Comparison of ENCODE assay signal across 13 cellular contexts in the genomic region with DNA sequence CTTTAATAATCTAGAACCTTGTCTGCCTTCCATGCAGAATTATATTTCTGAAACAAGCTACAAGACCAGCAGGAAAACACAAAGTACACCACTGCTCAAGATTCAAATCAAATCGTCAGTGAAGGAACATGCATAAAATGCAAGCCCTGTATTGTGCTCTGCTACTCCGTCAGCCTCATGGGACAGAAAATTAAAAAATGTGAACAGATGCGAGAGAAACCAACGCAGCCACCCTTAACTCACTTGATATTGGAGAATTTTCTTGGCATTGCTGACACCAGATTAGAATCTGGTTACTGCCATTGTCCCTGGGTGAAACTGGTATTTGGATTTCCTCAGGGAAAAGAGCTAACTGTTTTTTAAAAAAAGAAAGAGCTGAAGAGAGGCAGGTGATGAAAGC. TPM values are rescaled to one million over a fixed set of nuclear protein-coding genes. Genes with fewer than 3 reads are reported as not detected.
DNase-seq lines count a peak whose midpoint lies in the region; ATAC-seq, FAIRE-seq and TF ChIP-seq lines count a peak whose summit lies in the region.
"Had no signal": no experiment of that assay in that cellular context is flagged by ENCODE, and none has a peak within 500 bp of the region (broad histone marks: within the 10 kb centered on the region; RNA-seq: fewer than 3 reads in every experiment).

No MANE protein-coding gene starts in this region.

- intact Hi-C loops in HepG2 (cut with micrococcal nuclease; ENCODE audit: unreplicated experiment) (loop anchor here (1.0 to 5.0 kb wide), 2 partner anchors 28 to 68 kb away; no protein-coding TSS in a partner anchor), right lobe of liver (cut with DNase I) (no loop called here)

- H3K23ac ChIP-seq in H1 (ENCODE audit: insufficient read length) (no peak overlapping the region), neuronal stem cell (ENCODE audit: low read depth, low read length, poor library complexity) (no peak overlapping the region)

- H3K27me3 ChIP-seq in HepG2 (ENCODE audit: control insufficient read depth in 1 of 2, insufficient read depth in 2 of 2, low read length in 2 of 2) (no peaks in the 10 kb centered on the region), right lobe of liver (no peaks in the 10 kb centered on the region), H1 (replicated peaks in 1 of 4; ENCODE audit: control insufficient read depth in 3 of 4, extremely low read depth in 1 of 4, insufficient read depth in 3 of 4, low read length in 3 of 4) (no peaks in the 10 kb centered on the region), neuronal stem cell (ENCODE audit: control insufficient read depth in 3 of 3, insufficient read depth in 3 of 3, low read depth in 1 of 3, low read length in 3 of 3) (no peaks in the 10 kb centered on the region)
- H3K27me3 ChIP-seq: BLaER1 had no signal

- TSS peak; percentile 86 for BruUV-seq in HepG2 (replicated peaks; lab: Mats Ljungman, UMichigan)

- no peak overlapping the region for H3K14ac ChIP-seq in H1 (ENCODE audit: insufficient read length)
- no peak overlapping the region for H3K14ac ChIP-seq in neuronal stem cell (ENCODE audit: low read length)

- no peak overlapping the region for H4K5ac ChIP-seq in H1 (ENCODE audit: insufficient read length, low read depth, low read length)

- H2AFZ ChIP-seq in HepG2 (ENCODE audit: low read length) (no peak overlapping the region), H1 (ENCODE audit: low read length) (no peak overlapping the region), neuronal stem cell (ENCODE audit: low read length) (peak overlapping the region; percentile 73)

- H4K20me1 ChIP-seq in HepG2 (ENCODE audit: insufficient read depth, low read length) (no peaks in the 10 kb centered on the region), H1 (replicated peaks in 1 of 2; ENCODE audit: control insufficient read depth in 1 of 2, insufficient read depth in 2 of 2, low read length in 2 of 2) (peaks cover 0 to 1% of the 10 kb centered on the region in 2 experiments)
- H4K20me1 ChIP-seq: BLaER1 had no signal

- peak overlapping the region; percentile 74 for H3K9ac ChIP-seq in HepG2 (ENCODE audit: insufficient read depth, low read depth, low read length)
- H3K9ac ChIP-seq in H1 (replicated peaks in 1 of 4; ENCODE audit: extremely low read depth in 1 of 4, low read depth in 3 of 4, low read length in 3 of 4), result no peak overlapping the region
- H3K9ac ChIP-seq in neuronal stem cell (ENCODE audit: low read depth, low read length, poor library complexity), result no peak overlapping the region
- H3K9ac ChIP-seq: BLaER1 had no signal

- no peak overlapping the region for H3K18ac ChIP-seq in H1 (ENCODE audit: extremely low read depth, low read length)
- no peak overlapping the region for H3K18ac ChIP-seq in neuronal stem cell (ENCODE audit: low read length)

- no peak overlapping the region for H3K4ac ChIP-seq in H1 (replicated peaks; ENCODE audit: insufficient read length, low read depth, low read length)
- H3K4ac ChIP-seq in neuronal stem cell (ENCODE audit: low read length), result no peak overlapping the region

- TF ChIP-seq POLR2A in HepG2 (IDR thresholded peaks at IDR 0.05; ENCODE audit: insufficient read depth in 1 of 2, low read depth in 2 of 2, low read length in 2 of 2), result no peak
- no peak for TF ChIP-seq POLR2A in right lobe of liver (IDR thresholded peaks at IDR 0.05)
- TF ChIP-seq POLR2A in H1 (IDR thresholded peaks at IDR 0.05; ENCODE audit: control extremely low read depth in 1 of 2, low read depth in 2 of 2, low read length in 2 of 2), result no peak

- H2BK5ac ChIP-seq in H1 (ENCODE audit: low read depth, low read length) (no peak overlapping the region), neuronal stem cell (ENCODE audit: low read length) (no peak overlapping the region)

- H2AK5ac ChIP-seq in H1 (ENCODE audit: low read depth, low read length) (no peak overlapping the region), neuronal stem cell (ENCODE audit: low read depth, low read length) (no peak overlapping the region)

- 77% methylated on average over 4 of the region's 4 CpGs for WGBS in HepG2 (ENCODE audit: low lambda C conversion rate)
- 90% methylated on average over 4 of the region's 4 CpGs for WGBS in right lobe of liver (ENCODE audit: insufficient coverage, low coverage, low lambda C conversion rate, missing lambda C conversion rate)
- WGBS in H1 (ENCODE audit: extremely low coverage in 1 of 2, insufficient coverage in 1 of 2, insufficient read length in 1 of 2, insufficient replicate concordance in 2 of 2, low coverage in 1 of 2, low lambda C conversion rate in 2 of 2, missing lambda C conversion rate in 1 of 2), 2 experiments, result 84% methylated on average over 4 of the region's 4 CpGs; no CpG with 5 or more reads in 1 of the 2 experiments
- WGBS in neuronal stem cell (ENCODE audit: extremely low coverage in 2 of 2, insufficient read length in 2 of 2, insufficient replicate concordance in 1 of 2), 2 donors, result no CpG with 5 or more reads among the region's 4 CpGs

- H3K9me3 ChIP-seq in HepG2 (ENCODE audit: low read length) (no peaks in the 10 kb centered on the region), right lobe of liver (no peaks in the 10 kb centered on the region), H1 (ENCODE audit: insufficient read depth in 2 of 2, low read depth in 1 of 2, low read length in 1 of 2) (no peaks in the 10 kb centered on the region), neuronal stem cell (replicated peaks in 1 of 2; ENCODE audit: control insufficient read depth in 2 of 2, insufficient read depth in 1 of 2, low read depth in 1 of 2, low read length in 2 of 2) (peaks cover 0 to 4% of the 10 kb centered on the region in 2 donors)
- H3K9me3 ChIP-seq: BLaER1 had no signal

- POLR2A ChIA-PET in HepG2 (lab: Yijun Ruan, JAX) (interaction anchor here (0.8 to 5.2 kb wide), 14 partner anchors 9 to 147 kb away, joined by 3 to 117 read pairs (median 5); partner anchors contain the start of gene ICE2), H1 (lab: Charles Lee; ENCODE audit: partially characterized antibody) (interaction anchor here (0.5 to 2.0 kb wide), 10 partner anchors 10 to 195 kb away, joined by 3 to 6 read pairs (median 3); partner anchors contain the start of genes ANXA2 and ICE2)

- H3K27ac ChIP-seq in HepG2 (ENCODE audit: extremely low read length, insufficient read depth, low read length), result peak overlapping the region; percentile 93
- peak overlapping the region in 1 of 3 donors; percentile 33 for H3K27ac ChIP-seq in right lobe of liver
- no peak overlapping the region; the same call in 1 of the 2 replicates for H3K27ac ChIP-seq in H1 (ENCODE audit: low read depth, low read length)
- no peak overlapping the region for H3K27ac ChIP-seq in neuronal stem cell (replicated peaks; ENCODE audit: low read length)
- H3K27ac ChIP-seq: BLaER1 had no signal

- TF ChIP-seq EP300 in HepG2 (IDR thresholded peaks at IDR 0.05; ENCODE audit: low read depth in 2 of 2, low read length in 2 of 2) (no peak), HepG2 (CRISPR knock-in tag; IDR thresholded peaks at IDR 0.05; ENCODE audit: borderline replicate concordance) (no peak), H1 (IDR thresholded peaks at IDR 0.05; ENCODE audit: borderline replicate concordance in 1 of 2, low read depth in 2 of 2, low read length in 2 of 2) (no peak)

- FAIRE-seq in HepG2 (lab: Jason Lieb, UNC) (no peak), H1 (lab: Jason Lieb, UNC) (no peak)

- H3K4me1 ChIP-seq in HepG2 (ENCODE audit: insufficient read depth, low read length) (peaks cover 92% of the 10 kb centered on the region), right lobe of liver (peaks cover 0 to 15% (median 0%) of the 10 kb centered on the region in 4 donors), H1 (replicated peaks in 1 of 4; ENCODE audit: control insufficient read depth in 3 of 4, insufficient read depth in 4 of 4, low read length in 3 of 4) (peaks cover 2 to 8% (median 5%) of the 10 kb centered on the region in 4 experiments; a peak in 6 of 7 replicates), neuronal stem cell (ENCODE audit: control insufficient read depth in 2 of 2, insufficient read depth in 1 of 2, low read depth in 1 of 2, low read length in 2 of 2) (peaks cover 28 to 30% of the 10 kb centered on the region in 2 donors)
- H3K4me1 ChIP-seq: BLaER1 had no signal

- no peak overlapping the region for H3K56ac ChIP-seq in H1 (replicated peaks; ENCODE audit: insufficient read length, low read depth, low read length)

- CTCF ChIA-PET in HepG2 (lab: Yijun Ruan, JAX; ENCODE audit: low intra/inter-chr PET ratio, low total read pairs) (no interaction called here), H1 (lab: Charles Lee; ENCODE audit: partially characterized antibody) (interaction anchor here (0.6 to 5.2 kb wide), 8 partner anchors 12 to 612 kb away, joined by 3 to 38 read pairs (median 4); no protein-coding TSS in a partner anchor)

- no peaks in the 10 kb centered on the region for H3K23me2 ChIP-seq in H1 (ENCODE audit: low read depth, low read length)

- ATAC-seq in HepG2 (no peak), right lobe of liver (no peak)
- ATAC-seq: activated T-cell treated with anti-CD3 and anti-CD28 coated beads, Interleukin-2, amount 50 U/mL, for 4 hours; stimulated activated memory B cell treated with anti-CD40 and anti-IgM and Interleukin-4, amounts not matched to agents 10 μg/mL and 1 μg/mL and 100 μg/mL, for 72 hours had no signal

- H3K79me2 ChIP-seq in HepG2 (ENCODE audit: insufficient read depth, low read length) (peaks cover 48% of the 10 kb centered on the region), H1 (ENCODE audit: control insufficient read depth in 1 of 2, insufficient read depth in 2 of 2, low read length in 2 of 2) (no peaks in the 10 kb centered on the region)

- H3K4me2 ChIP-seq in HepG2 (ENCODE audit: low read depth, low read length), result peak overlapping the region; percentile 33
- H3K4me2 ChIP-seq in H1 (ENCODE audit: insufficient read depth in 1 of 2, low read depth in 2 of 2, low read length in 2 of 2), result no peak overlapping the region
- H3K4me2 ChIP-seq in neuronal stem cell (ENCODE audit: insufficient read depth, low read length, poor library complexity, severe bottlenecking), result no peak overlapping the region
- H3K4me2 ChIP-seq: BLaER1 had no signal

- DNase-seq in HepG2 (ENCODE audit: low spot score), result no peak
- no peak for DNase-seq in right lobe of liver
- no peak for DNase-seq in H1 (ENCODE audit: low read depth in 1 of 2, low spot score in 2 of 2)
- DNase-seq in neuronal stem cell (ENCODE audit: low spot score), result no peak
- no peak for DNase-seq in NCI-H510A treated with DMSO at 0.1 percent for 48 hours (lab: John Stamatoyannopoulos, UW)
- no peak for DNase-seq in activated effector memory CD4-positive, alpha-beta T cell treated with anti-CD3 and anti-CD28 coated beads, Interleukin-2, amount 50 U/mL, for 16 hours
- DNase-seq in HCEC 1CT, result no peak
- no peak for DNase-seq in effector CD4-positive, alpha-beta T cell
- DNase-seq: activated T-cell treated with anti-CD3 and anti-CD28 coated beads, Interleukin-2, amount 50 U/mL, for 4 hours; Karpas-422; T-helper 9 cell had no signal

- H2BK120ac ChIP-seq in H1 (replicated peaks; ENCODE audit: low read depth, low read length), result no peak overlapping the region
- no peak overlapping the region for H2BK120ac ChIP-seq in neuronal stem cell (ENCODE audit: low read depth, low read length)

- no peak overlapping the region for H3K4me3 ChIP-seq in HepG2 (replicated peaks in 1 of 3; ENCODE audit: insufficient read depth in 1 of 3, low read depth in 2 of 3, low read length in 3 of 3)
- H3K4me3 ChIP-seq in right lobe of liver, result no peak overlapping the region
- H3K4me3 ChIP-seq in H1 (ENCODE audit: extremely low read depth in 1 of 4, insufficient read depth in 2 of 4, low read depth in 3 of 4, low read length in 4 of 4), result no peak overlapping the region
- no peak overlapping the region for H3K4me3 ChIP-seq in neuronal stem cell (ENCODE audit: low read length in 2 of 2)
- H3K4me3 ChIP-seq: BLaER1 had no signal

- H3K79me1 ChIP-seq in H1 (ENCODE audit: low read depth, low read length), result peaks cover 3% of the 10 kb centered on the region; the same call in 1 of the 2 replicates
- no peaks in the 10 kb centered on the region for H3K79me1 ChIP-seq in neuronal stem cell (ENCODE audit: low read depth, low read length)

- H3K36me3 ChIP-seq in HepG2 (replicated peaks in 1 of 2; ENCODE audit: control insufficient read depth in 1 of 2, insufficient read depth in 2 of 2, low read length in 2 of 2), result peaks cover 3 to 41% of the 10 kb centered on the region in 2 experiments; a peak in 4 of 5 replicates
- H3K36me3 ChIP-seq in right lobe of liver, result peaks cover 0 to 13% (median 6%) of the 10 kb centered on the region in 4 donors
- peaks cover 0 to 10% (median 0%) of the 10 kb centered on the region in 4 experiments; a peak in 3 of 8 replicates for H3K36me3 ChIP-seq in H1 (ENCODE audit: control insufficient read depth in 2 of 4, insufficient read depth in 4 of 4, low read length in 3 of 4)
- no peaks in the 10 kb centered on the region for H3K36me3 ChIP-seq in neuronal stem cell (replicated peaks in 1 of 2; ENCODE audit: control insufficient read depth in 2 of 2, insufficient read depth in 2 of 2, low read length in 2 of 2)

- H2BK15ac ChIP-seq in H1 (ENCODE audit: low read length), result no peak overlapping the region
- no peak overlapping the region for H2BK15ac ChIP-seq in neuronal stem cell (ENCODE audit: low read length)

- H2BK20ac ChIP-seq in H1 (ENCODE audit: low read length), result no peak overlapping the region

- no peak for TF ChIP-seq CTCF in HepG2 (CRISPR knock-in tag; IDR thresholded peaks at IDR 0.05)
- no peak for TF ChIP-seq CTCF in right lobe of liver (IDR thresholded peaks at IDR 0.05)
- no peak for TF ChIP-seq CTCF in H1 (IDR thresholded peaks at IDR 0.05; ENCODE audit: control extremely low read depth in 1 of 3, insufficient read depth in 1 of 3, low read depth in 1 of 3, low read length in 3 of 3)

- H2BK12ac ChIP-seq in H1 (ENCODE audit: low read depth, low read length) (peak overlapping the region; percentile 40; the same call in 1 of the 2 replicates), neuronal stem cell (ENCODE audit: low read length) (no peak overlapping the region)

- in situ Hi-C loops in HepG2 (cut with HindIII; ENCODE audit: extremely low pct_ligation_motif_present, low pct_unique_long_range_greater_than_20kb), result no loop called here

- H4K91ac ChIP-seq in H1 (replicated peaks; ENCODE audit: insufficient read length, low read length) (no peak overlapping the region), neuronal stem cell (ENCODE audit: low read depth, low read length, poor library complexity) (no peak overlapping the region)

- TF ChIP-seq RAD21 in HepG2 (CRISPR knock-in tag; IDR thresholded peaks at IDR 0.05), result no peak
- TF ChIP-seq RAD21 in H1 (IDR thresholded peaks at IDR 0.05 in 1 of 2, conservative IDR thresholded peaks at IDR 0.05 in 1 of 2; ENCODE audit: low read depth in 2 of 2, low read length in 2 of 2), result no peak

- no peak overlapping the region for H4K8ac ChIP-seq in H1 (ENCODE audit: extremely low read depth, insufficient read depth, low read length)
- H4K8ac ChIP-seq in neuronal stem cell (ENCODE audit: low read depth, low read length), result no peak overlapping the region

RNA-seq across cellular contexts. Expression of gene ANXA2, which starts 23.6 kb away (rescaled TPM):
- total RNA-seq in HepG2 (2016; rRNA removed; fragmentation: Illumina TruSeq; extraction: Trizol), result 196 and 233 TPM in 2 replicates
- 267 and 332 TPM in 2 replicates for total RNA-seq in HepG2 (2016; cell fraction: cytosol; rRNA removed; fragmentation: Illumina TruSeq; extraction: Trizol; ENCODE audit: low read depth)
- total RNA-seq in HepG2 (2016; cell fraction: insoluble cytoplasmic fraction; rRNA removed; fragmentation: Illumina TruSeq; extraction: Trizol), result 199 and 222 TPM in 2 replicates
- total RNA-seq in HepG2 (2016; cell fraction: membrane; rRNA removed; fragmentation: Illumina TruSeq; extraction: Trizol), result 458 TPM in 2 replicates
- total RNA-seq in HepG2 (2016; cell fraction: nucleus; rRNA removed; fragmentation: Illumina TruSeq; extraction: Trizol), result 71.2 and 77.0 TPM in 2 replicates
- polyA plus RNA-seq in HepG2 (2011; rRNA removed), result 530 and 613 TPM in 2 replicates
- polyA plus RNA-seq in HepG2 (2011; cell fraction: cytosol; rRNA removed), result 1,111 and 1,129 TPM in 2 replicates
- 334 and 382 TPM in 2 replicates for polyA plus RNA-seq in HepG2 (2011; cell fraction: nucleus; rRNA removed)
- polyA plus RNA-seq in HepG2 (2012), result 408 and 609 TPM in 2 replicates
- 359 and 376 TPM in 2 replicates for polyA plus RNA-seq in HepG2 (2016; cell fraction: cytosol; fragmentation: Illumina TruSeq; extraction: Trizol; ENCODE audit: low read depth)
- polyA plus RNA-seq in HepG2 (2016; cell fraction: insoluble cytoplasmic fraction; fragmentation: Illumina TruSeq; extraction: Trizol; ENCODE audit: low read depth), result 206 and 224 TPM in 2 replicates
- 410 and 414 TPM in 2 replicates for polyA plus RNA-seq in HepG2 (2016; cell fraction: membrane; fragmentation: Illumina TruSeq; extraction: Trizol; ENCODE audit: low read depth)
- 104 and 114 TPM in 2 replicates for polyA plus RNA-seq in HepG2 (2016; cell fraction: nucleus; fragmentation: Illumina TruSeq; extraction: Trizol; ENCODE audit: insufficient read depth, low read depth)
- polyA minus RNA-seq in HepG2 (2011; rRNA and poly(A)+ RNA removed; ENCODE audit: low replicate concordance), result 575 and 2,115 TPM in 2 replicates
- 200 and 206 TPM in 2 replicates for polyA minus RNA-seq in HepG2 (2011; cell fraction: cytosol; rRNA and poly(A)+ RNA removed)
- 181 and 211 TPM in 2 replicates for polyA minus RNA-seq in HepG2 (2011; cell fraction: nucleus; rRNA and poly(A)+ RNA removed)
- total RNA-seq in right lobe of liver, result 100 to 1,000 TPM in 3 of 6 experiments, 10 to 100 TPM in 3; 62.2 to 419 (median 178) TPM
- total RNA-seq in H1 (2021; fragmentation: NEBNext Ultra II Directional; extraction: Animal tissue kit (Norgen Biotek cat#: 25700)), result 214 and 217 TPM in 2 replicates
- polyA plus RNA-seq in H1 (2011; rRNA removed), result 112 and 178 TPM in 2 replicates
- 228 TPM for polyA plus RNA-seq in H1 (2011; cell fraction: cytosol; rRNA removed)
- 144 TPM for polyA plus RNA-seq in H1 (2011; cell fraction: nucleus; rRNA removed)
- 229 to 280 TPM (median 248 TPM) in 4 replicates for polyA plus RNA-seq in H1 (2012, experiment 1 of 2)
- 69.2 TPM for polyA plus RNA-seq in H1 (2012, experiment 2 of 2)
- 228 TPM for polyA plus RNA-seq in H1 (2013, experiment 1 of 2)
- 226 TPM for polyA plus RNA-seq in H1 (2013, experiment 2 of 2)
- polyA minus RNA-seq in H1 (2011; rRNA and poly(A)+ RNA removed), result 230 and 269 TPM in 2 replicates
- 74.2 TPM for polyA minus RNA-seq in H1 (2011; cell fraction: cytosol; rRNA and poly(A)+ RNA removed)
- 106 TPM for polyA minus RNA-seq in H1 (2011; cell fraction: nucleus; rRNA and poly(A)+ RNA removed)
- polyA plus RNA-seq in neuronal stem cell (2013, experiment 1 of 2), result 93.2 TPM
- 92.4 TPM for polyA plus RNA-seq in neuronal stem cell (2013, experiment 2 of 2)
